Comparison of ENCODE assay signal across 27 cellular contexts in the genomic region with DNA sequence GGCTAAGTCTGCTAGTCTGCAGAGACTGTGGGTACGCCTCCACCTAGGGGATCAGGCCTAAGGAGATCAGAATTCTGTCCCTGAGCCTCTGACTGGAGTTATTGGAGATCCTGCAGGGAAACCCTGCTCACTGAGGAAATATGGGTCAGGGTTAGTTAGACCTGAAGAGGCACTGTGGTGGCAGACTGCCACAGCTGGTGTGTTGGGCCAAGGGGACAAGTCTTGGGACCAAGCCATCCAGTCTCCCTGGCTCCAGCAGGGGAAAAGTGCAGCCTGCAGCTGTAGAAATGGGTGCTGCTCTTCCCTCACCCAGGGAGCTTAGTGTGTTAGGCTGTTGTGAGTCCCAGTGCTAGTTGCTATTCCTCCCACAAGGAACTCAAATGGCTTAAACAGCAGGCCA.
"Had no signal": no experiment of that assay in that cellular context is flagged by ENCODE, and none has a peak within 500 bp of the region (broad histone marks: within the 10 kb centered on the region; RNA-seq: fewer than 3 reads in every experiment).

No MANE protein-coding gene starts in this region.

- H3K36me3 ChIP-seq: neural progenitor cell, neutrophil, stomach, suprapubic skin, thoracic aorta, tibial artery, upper lobe of right lung had no signal

- DNase-seq: islet precursor cell; mesendoderm; naive B cell; natural killer cell; nephron progenitor cell; occipital lobe; psoas muscle; stimulated activated CD4-positive, alpha-beta T cell treated with anti-CD3 and anti-CD28 coated beads, Interleukin-12 subunit alpha, Interleukin-12 subunit beta, amount 100 ng/mL, for 4 hours; stimulated activated CD4-positive, alpha-beta T cell treated with anti-CD3 and anti-CD28 coated beads, Interleukin-15, amount 100 ng/mL, for 24 hours; stimulated activated CD4-positive, alpha-beta T cell treated with anti-CD3 and anti-CD28 coated beads, Interleukin-2, amount 100 ng/mL, for 24 hours; stimulated activated CD4-positive, alpha-beta T cell treated with anti-CD3 and anti-CD28 coated beads, Interleukin-4, amount 100 ng/mL, for 1 hour; stimulated activated naive B cell treated with anti-CD40 and anti-IgM and Interleukin-4, amounts not matched to agents 10 μg/mL and 1 μg/mL and 100 μg/mL, for 72 hours; stimulated activated naive CD8-positive, alpha-beta T cell treated with anti-CD3 and anti-CD28 coated beads, Interleukin-15, Interleukin-2, amounts not matched to agents 100 U/mL and 50 U/mL, for 24 hours; stomach; tibial artery; trophoblast cell; upper lobe of right lung had no signal

- H3K4me3 ChIP-seq: hepatocyte, lung, neural progenitor cell, psoas muscle, skin epidermis, stomach, suprapubic skin, thoracic aorta, tibial artery, upper lobe of right lung had no signal

- ATAC-seq: left lobe of liver; natural killer cell; psoas muscle; sciatic nerve; stimulated activated naive B cell treated with anti-CD40 and anti-IgM and Interleukin-4, amounts not matched to agents 10 μg/mL and 1 μg/mL and 100 μg/mL, for 72 hours; stimulated activated naive CD8-positive, alpha-beta T cell treated with anti-CD3 and anti-CD28 coated beads, Interleukin-15, Interleukin-2, amounts not matched to agents 100 U/mL and 50 U/mL, for 24 hours; upper lobe of right lung had no signal

- H3K27me3 ChIP-seq: hepatocyte, neural progenitor cell, neutrophil, stomach, suprapubic skin, tibial artery, upper lobe of right lung had no signal

- H3K4me1 ChIP-seq: neural progenitor cell, parathyroid adenoma, psoas muscle, stomach, suprapubic skin, tibial artery, upper lobe of right lung had no signal

- H3K9ac ChIP-seq: neural progenitor cell, parathyroid adenoma had no signal

- H3K27ac ChIP-seq: hepatocyte, neural progenitor cell, neutrophil, parathyroid adenoma, psoas muscle, skin epidermis, stomach, suprapubic skin, thoracic aorta, tibial artery, upper lobe of right lung had no signal

- H3K9me3 ChIP-seq: upper lobe of right lung had no signal
